ENCODE assay signal across 22 cellular contexts in genomic region chr2:121960251-121960650, GRCh38.
A peak's percentile ranks its signal among the peaks of the same experiment; 100 is the strongest.
DNase-seq lines count a peak whose midpoint lies in the region; ATAC-seq and TF ChIP-seq lines count a peak whose summit lies in the region.
"Had no signal": no experiment of that assay in that cellular context is flagged by ENCODE, and none has a peak within 500 bp of the region (broad histone marks: within the 10 kb centered on the region; RNA-seq: fewer than 3 reads in every experiment).

No MANE protein-coding gene starts in this region.

- no peaks in the 10 kb centered on the region for H3K9me3 Mint-ChIP-seq in chondrocyte (ENCODE audit: low read depth)
- H3K9me3 Mint-ChIP-seq: activated naive CD4-positive, alpha-beta T cell treated with anti-CD3 and anti-CD28 coated beads for 36 hours; GM23338; natural killer cell had no signal

- no peak overlapping the region for H3K27ac Mint-ChIP-seq in chondrocyte (ENCODE audit: unreplicated experiment)
- H3K27ac Mint-ChIP-seq: activated naive CD4-positive, alpha-beta T cell treated with anti-CD3 and anti-CD28 coated beads for 36 hours; GM23338; natural killer cell had no signal

- no peaks in the 10 kb centered on the region for H3K27me3 Mint-ChIP-seq in chondrocyte (ENCODE audit: low read depth)

- peaks cover 20% of the 10 kb centered on the region for H3K4me1 Mint-ChIP-seq in chondrocyte (ENCODE audit: low read depth)
- H3K4me1 Mint-ChIP-seq: natural killer cell had no signal

- TF ChIP-seq CTCF in GM13976 (IDR thresholded peaks at IDR 0.05; ENCODE audit: borderline replicate concordance, control extremely low read depth, extremely low read depth, insufficient read depth, missing control alignments) (no peak), chondrocyte (IDR thresholded peaks at IDR 0.05) (no peak)

- in situ Hi-C loops in GM13976 (cut with MboI; ENCODE audit: low sequenced_read_pairs, unreplicated experiment) = no loop called here

- peak; percentile 41 for DNase-seq in GM13976 (ENCODE audit: low spot score)
- DNase-seq in activated CD4-positive, alpha-beta T cell treated with anti-CD3 and anti-CD28 coated beads for 1 hour = no peak
- DNase-seq in left colon = no peak
- DNase-seq in chondrocyte (ENCODE audit: low spot score) = no peak
- DNase-seq: activated CD4-positive, alpha-beta T cell treated with anti-CD3 and anti-CD28 coated beads, Interleukin-2, amount 50 U/mL, for 48 hours; activated naive CD4-positive, alpha-beta T cell treated with anti-CD3 and anti-CD28 coated beads for 36 hours; activated T-cell treated with anti-CD3 and anti-CD28 coated beads for 4 hours; caudate nucleus; DMS 273 treated with DMSO at 0.1 percent for 48 hours; gastrocnemius medialis; natural killer cell; NCI-H1436 treated with DMSO at 0.1 percent for 48 hours; NCI-H748 treated with DMSO at 0.1 percent for 48 hours; right lobe of liver; stimulated activated CD4-positive, alpha-beta T cell treated with anti-CD3 and anti-CD28 coated beads, Interleukin-15, amount 100 ng/mL, for 24 hours; T-helper 2 cell had no signal

- intact Hi-C loops in left colon (cut with DNase I, micrococcal nuclease) = no loop called here

- peak; percentile 72 for ATAC-seq in GM19324 (IDR thresholded peaks at IDR 0.05; ENCODE audit: low FRiP score, unreplicated experiment)
- peak; percentile 65 for ATAC-seq in HG02870 (IDR thresholded peaks at IDR 0.05; ENCODE audit: unreplicated experiment)
- ATAC-seq in HG03575 (IDR thresholded peaks at IDR 0.05; ENCODE audit: extremely low read depth, insufficient number of reproducible peaks, low FRiP score, unreplicated experiment) = peak; percentile 84
- ATAC-seq in GM21528 (IDR thresholded peaks at IDR 0.05; ENCODE audit: low FRiP score, unreplicated experiment) = no peak
- no peak for ATAC-seq in left colon
- ATAC-seq: gastrocnemius medialis, GM23338, natural killer cell, Panc1, right lobe of liver had no signal

- H3K4me3 Mint-ChIP-seq in chondrocyte (ENCODE audit: unreplicated experiment) = no peak overlapping the region
- H3K4me3 Mint-ChIP-seq: activated naive CD4-positive, alpha-beta T cell treated with anti-CD3 and anti-CD28 coated beads for 36 hours; GM23338; natural killer cell had no signal

- no peaks in the 10 kb centered on the region for H3K36me3 Mint-ChIP-seq in chondrocyte (ENCODE audit: low read depth)
- H3K36me3 Mint-ChIP-seq: natural killer cell had no signal

Comparison
In these comparisons a context has a peak if more than half of its experiments do, and no peak if none do; other contexts are left out.
1. ATAC-seq: peak in GM19324 (single experiment), HG02870 (single experiment) and HG03575 (single experiment); none in GM21528 (single experiment) and left colon (single experiment).